ENCODE assay signal across 9 cellular contexts in genomic region chr1:161185732-161186311, GRCh38. TPM values are rescaled to one million over a fixed set of nuclear protein-coding genes. Genes with fewer than 3 reads are reported as not detected.
DNase-seq lines count a peak whose midpoint lies in the region; ATAC-seq and TF ChIP-seq lines count a peak whose summit lies in the region.
"Had no signal": no experiment of that assay in that cellular context is flagged by ENCODE, and none has a peak within 500 bp of the region (broad histone marks: within the 10 kb centered on the region; RNA-seq: fewer than 3 reads in every experiment).

No MANE protein-coding gene starts in this region.

- TF ChIP-seq POLR2A in adrenal gland (IDR thresholded peaks at IDR 0.05): no peak
- no peak for TF ChIP-seq POLR2A in testis (IDR thresholded peaks at IDR 0.05)

- peak; percentile 15 for ATAC-seq in HG03457 (IDR thresholded peaks at IDR 0.05; ENCODE audit: unreplicated experiment)
- peak; percentile 44 to 65 for ATAC-seq in natural killer cell treated with Interleukin-12 subunit alpha and Interleukin-12 subunit beta and Interleukin-15 and Interleukin-18, amount 100 ng/mL, for 72 hours

- no peak for DNase-seq in activated naive CD4-positive, alpha-beta T cell (lab: John Stamatoyannopoulos, UW)
- DNase-seq in adrenal gland (no peak), testis (no peak), NCI-H2227 treated with DMSO at 0.1 percent for 48 hours (lab: John Stamatoyannopoulos, UW) (no peak)
- no peak for DNase-seq in natural killer cell treated with Interleukin-12 subunit alpha and Interleukin-12 subunit beta and Interleukin-15 and Interleukin-18, amount 100 ng/mL, for 72 hours (ENCODE audit: low spot score)
- no peak for DNase-seq in stimulated activated CD4-positive, alpha-beta T cell treated with anti-CD3 and anti-CD28 coated beads, Interleukin-4, amount 100 ng/mL, for 4 hours

- H3K4me1 Mint-ChIP-seq in activated naive CD4-positive, alpha-beta T cell treated with anti-CD3 and anti-CD28 coated beads, Interleukin-2, amount 50 U/mL, for 24 hours: peaks cover 72% of the 10 kb centered on the region
- H3K4me1 Mint-ChIP-seq in natural killer cell treated with Interleukin-12 subunit alpha and Interleukin-12 subunit beta and Interleukin-15 and Interleukin-18, amount 100 ng/mL, for 72 hours (ENCODE audit: low read depth in 2 of 2): peaks cover 62 to 70% of the 10 kb centered on the region in 2 donors

- peak overlapping the region; percentile 95 for H3K27ac Mint-ChIP-seq in activated naive CD4-positive, alpha-beta T cell treated with anti-CD3 and anti-CD28 coated beads, Interleukin-2, amount 50 U/mL, for 24 hours
- H3K27ac Mint-ChIP-seq in natural killer cell treated with Interleukin-12 subunit alpha and Interleukin-12 subunit beta and Interleukin-15 and Interleukin-18, amount 100 ng/mL, for 72 hours: peak overlapping the region; percentile 91 to 98

- H3K4me3 ChIP-seq in adrenal gland (no peak overlapping the region), testis (no peak overlapping the region)

- intact Hi-C loops in adrenal gland (cut with DNase I): no loop called here
- intact Hi-C loops in testis (cut with DNase I; ENCODE audit: low total_unique reads): no loop called here

- TF ChIP-seq CTCF in adrenal gland (IDR thresholded peaks at IDR 0.05) (no peak), testis (IDR thresholded peaks at IDR 0.05) (no peak)

- H3K36me3 ChIP-seq in adrenal gland (replicated peaks in 1 of 2) (no peaks in the 10 kb centered on the region), testis (ENCODE audit: low read depth, missing control alignments) (no peaks in the 10 kb centered on the region)

- H3K9me3 Mint-ChIP-seq in activated naive CD4-positive, alpha-beta T cell treated with anti-CD3 and anti-CD28 coated beads, Interleukin-2, amount 50 U/mL, for 24 hours: no peaks in the 10 kb centered on the region
- no peaks in the 10 kb centered on the region for H3K9me3 Mint-ChIP-seq in natural killer cell treated with Interleukin-12 subunit alpha and Interleukin-12 subunit beta and Interleukin-15 and Interleukin-18, amount 100 ng/mL, for 72 hours

- H3K27me3 ChIP-seq in adrenal gland: no peaks in the 10 kb centered on the region
- H3K27me3 ChIP-seq in testis: no peaks in the 10 kb centered on the region

- H3K9me3 ChIP-seq in adrenal gland (replicated peaks in 1 of 3): no peaks in the 10 kb centered on the region
- H3K9me3 ChIP-seq in testis: no peaks in the 10 kb centered on the region

- H3K27me3 Mint-ChIP-seq in activated naive CD4-positive, alpha-beta T cell treated with anti-CD3 and anti-CD28 coated beads, Interleukin-2, amount 50 U/mL, for 24 hours: no peaks in the 10 kb centered on the region
- H3K27me3 Mint-ChIP-seq in natural killer cell treated with Interleukin-12 subunit alpha and Interleukin-12 subunit beta and Interleukin-15 and Interleukin-18, amount 100 ng/mL, for 72 hours: no peaks in the 10 kb centered on the region

- peaks cover 0 to 12% of the 10 kb centered on the region in 2 donors for H3K4me1 ChIP-seq in adrenal gland (replicated peaks in 1 of 2)
- no peaks in the 10 kb centered on the region for H3K4me1 ChIP-seq in testis

- peak overlapping the region; percentile 80 for H3K4me3 Mint-ChIP-seq in activated naive CD4-positive, alpha-beta T cell treated with anti-CD3 and anti-CD28 coated beads, Interleukin-2, amount 50 U/mL, for 24 hours
- H3K4me3 Mint-ChIP-seq in natural killer cell treated with Interleukin-12 subunit alpha and Interleukin-12 subunit beta and Interleukin-15 and Interleukin-18, amount 100 ng/mL, for 72 hours: peak overlapping the region; percentile 85

- no peaks in the 10 kb centered on the region for H3K36me3 Mint-ChIP-seq in activated naive CD4-positive, alpha-beta T cell treated with anti-CD3 and anti-CD28 coated beads, Interleukin-2, amount 50 U/mL, for 24 hours
- H3K36me3 Mint-ChIP-seq in natural killer cell treated with Interleukin-12 subunit alpha and Interleukin-12 subunit beta and Interleukin-15 and Interleukin-18, amount 100 ng/mL, for 72 hours: no peaks in the 10 kb centered on the region

- WGBS in adrenal gland, 4 donors: 32 to 52% (median 45%) methylated on average over 2 of the region's 2 CpGs
- WGBS in testis, 2 donors: 40 to 60% methylated on average over 2 of the region's 2 CpGs

- H3K27ac ChIP-seq in adrenal gland: peak overlapping the region in 3 of 5 donors; percentile 19 to 88 (median 84)
- H3K27ac ChIP-seq in testis: peak overlapping the region in 1 of 2 donors; percentile 61
- H3K27ac ChIP-seq: VCaP had no signal

RNA-seq across cellular contexts. Expression of gene B4GALT3, which starts 8.5 kb away (rescaled TPM):
- 10 to 100 TPM; 25.8 to 34.2 (median 29.8) TPM for total RNA-seq in adrenal gland
- 10 to 100 TPM; 21.9 to 35.9 (median 26.6) TPM for polyA plus RNA-seq in adrenal gland
- 10 to 100 TPM; 61.7 to 75.0 TPM for total RNA-seq in natural killer cell treated with Interleukin-12 subunit alpha and Interleukin-12 subunit beta and Interleukin-15 and Interleukin-18, amount 100 ng/mL, for 72 hours
- 10 to 100 TPM; 46.3 to 62.2 TPM for total RNA-seq in testis
- 56.2 TPM for polyA plus RNA-seq in testis (ENCODE audit: insufficient read depth, low read depth, low replicate concordance)

RNA-seq across cellular contexts. Expression of gene ADAMTS4, which starts 13.0 kb away (rescaled TPM):
- total RNA-seq in adrenal gland: 10 to 100 TPM in 6 of 8 donors, 1 to 10 TPM in 2; 1.1 to 29.2 (median 10.8) TPM
- polyA plus RNA-seq in adrenal gland: 10 to 100 TPM in 1 of 3 donors, 1 to 10 TPM in 2; 1.7 to 16.1 (median 9.3) TPM
- total RNA-seq in natural killer cell treated with Interleukin-12 subunit alpha and Interleukin-12 subunit beta and Interleukin-15 and Interleukin-18, amount 100 ng/mL, for 72 hours: under 1 TPM; 0.43 to 0.89 TPM
- total RNA-seq in testis: 1 to 10 TPM; 2.4 to 3.2 TPM
- polyA plus RNA-seq in testis (ENCODE audit: insufficient read depth, low read depth, low replicate concordance): 2.7 TPM

RNA-seq across cellular contexts. Expression of gene NDUFS2, which starts 16.3 kb away (rescaled TPM):
- total RNA-seq in adrenal gland (100 to 1,000 TPM; 133 to 305 (median 174) TPM), testis (100 to 1,000 TPM; 117 to 129 TPM)
- polyA plus RNA-seq in adrenal gland (100 to 1,000 TPM in 1 of 3 donors, 10 to 100 TPM in 2; 78.3 to 175 (median 99.2) TPM), testis (ENCODE audit: insufficient read depth, low read depth, low replicate concordance) (82.9 TPM)
- total RNA-seq in natural killer cell treated with Interleukin-12 subunit alpha and Interleukin-12 subunit beta and Interleukin-15 and Interleukin-18, amount 100 ng/mL, for 72 hours: 10 to 100 TPM; 86.2 to 87.8 TPM

RNA-seq across cellular contexts. Expression of gene PPOX, which starts 19.6 kb away (rescaled TPM):
- total RNA-seq in adrenal gland: 10 to 100 TPM; 19.4 to 56.2 (median 33.3) TPM
- polyA plus RNA-seq in adrenal gland: 100 to 1,000 TPM in 2 of 3 donors, 10 to 100 TPM in 1; 13.2 to 268 (median 150) TPM
- total RNA-seq in natural killer cell treated with Interleukin-12 subunit alpha and Interleukin-12 subunit beta and Interleukin-15 and Interleukin-18, amount 100 ng/mL, for 72 hours: 10 to 100 TPM; 25.7 to 30.3 TPM
- total RNA-seq in testis: 10 to 100 TPM; 19.5 to 24.8 TPM
- 20.5 TPM for polyA plus RNA-seq in testis (ENCODE audit: insufficient read depth, low read depth, low replicate concordance)

RNA-seq across cellular contexts. Expression of gene USP21, which starts 26.5 kb away (rescaled TPM):
- 10 to 100 TPM; 14.0 to 44.0 (median 28.2) TPM for total RNA-seq in adrenal gland
- polyA plus RNA-seq in adrenal gland: 10 to 100 TPM; 19.3 to 44.9 (median 41.5) TPM
- total RNA-seq in natural killer cell treated with Interleukin-12 subunit alpha and Interleukin-12 subunit beta and Interleukin-15 and Interleukin-18, amount 100 ng/mL, for 72 hours: 10 to 100 TPM; 21.2 to 29.0 TPM
- 10 to 100 TPM; 49.5 to 51.2 TPM for total RNA-seq in testis
- polyA plus RNA-seq in testis (ENCODE audit: insufficient read depth, low read depth, low replicate concordance): 45.6 TPM
